In the genomic region with DNA sequence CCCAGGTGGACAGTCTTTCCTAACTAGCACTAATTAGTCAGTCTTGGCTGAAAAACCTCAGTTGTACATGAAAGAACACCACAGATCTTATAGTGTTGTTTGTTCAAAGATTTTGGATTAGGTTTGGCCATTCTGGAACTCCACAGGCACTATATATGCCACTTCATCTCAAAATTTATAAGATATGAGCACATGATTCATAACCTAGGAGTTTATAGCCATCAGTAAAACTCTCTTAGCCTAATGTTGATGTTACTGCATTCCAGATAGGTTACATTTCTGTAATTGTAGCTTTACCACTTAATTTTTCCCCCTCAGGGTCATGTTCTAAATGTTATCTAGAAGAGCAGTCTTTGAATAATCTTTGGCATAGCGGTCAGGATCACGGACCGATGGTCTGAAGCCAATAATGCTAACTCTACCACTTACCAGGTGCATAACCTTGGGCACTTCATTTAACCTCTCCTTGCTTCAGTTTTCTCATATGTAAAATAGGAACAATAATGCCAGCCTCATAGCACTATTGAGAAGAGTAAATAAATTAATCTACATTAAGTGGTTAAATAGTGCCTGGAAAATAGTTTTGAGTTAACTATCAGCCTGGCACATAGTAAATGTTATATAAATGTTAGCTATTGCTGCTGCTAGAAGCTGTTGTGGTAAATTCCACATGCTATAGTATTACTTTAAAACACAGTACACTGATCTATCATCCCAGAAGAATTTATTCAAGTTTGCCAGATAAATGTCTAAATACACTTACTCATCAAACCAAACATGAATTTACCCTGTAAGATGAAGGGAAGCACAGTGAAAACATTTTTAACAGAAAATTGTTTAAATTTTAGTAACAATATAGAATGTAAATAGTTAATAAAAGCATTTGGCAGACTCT, we compare ENCODE assay signal across 1 cellular context.
A peak's percentile ranks its signal among the peaks of the same experiment; 100 is the strongest.
TF ChIP-seq lines count a peak whose summit lies in the region.

No MANE protein-coding gene starts in this region.

TF ChIP-seq in SK-N-SH, 30 proteins besides CTCF, POLR2A, EP300 and RAD21 (continued from another document):
- TF ChIP-seq NRF1 (IDR thresholded peaks at IDR 0.05; ENCODE audit: low read depth, low read length) (no peak), SIN3A (IDR thresholded peaks at IDR 0.05; ENCODE audit: borderline replicate concordance, low read depth, low read length) (no peak), GATA2 (CRISPR knock-in tag; IDR thresholded peaks at IDR 0.05) (no peak), RXRA (IDR thresholded peaks at IDR 0.05; ENCODE audit: borderline replicate concordance, low read depth) (no peak), MEF2A (IDR thresholded peaks at IDR 0.05; ENCODE audit: borderline replicate concordance, low read depth) (no peak), RFX5 (IDR thresholded peaks at IDR 0.05; ENCODE audit: low read length) (no peak), JUND (IDR thresholded peaks at IDR 0.05) (peak; percentile 35; the same call in 1 of the 2 replicates)
- TF ChIP-seq, protein P1, sequence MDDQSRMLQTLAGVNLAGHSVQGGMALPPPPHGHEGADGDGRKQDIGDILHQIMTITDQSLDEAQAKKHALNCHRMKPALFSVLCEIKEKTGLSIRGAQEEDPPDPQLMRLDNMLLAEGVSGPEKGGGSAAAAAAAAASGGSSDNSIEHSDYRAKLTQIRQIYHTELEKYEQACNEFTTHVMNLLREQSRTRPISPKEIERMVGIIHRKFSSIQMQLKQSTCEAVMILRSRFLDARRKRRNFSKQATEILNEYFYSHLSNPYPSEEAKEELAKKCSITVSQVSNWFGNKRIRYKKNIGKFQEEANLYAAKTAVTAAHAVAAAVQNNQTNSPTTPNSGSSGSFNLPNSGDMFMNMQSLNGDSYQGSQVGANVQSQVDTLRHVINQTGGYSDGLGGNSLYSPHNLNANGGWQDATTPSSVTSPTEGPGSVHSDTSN (IDR thresholded peaks at IDR 0.05), result peak; percentile 39
- TF ChIP-seq, protein P2, sequence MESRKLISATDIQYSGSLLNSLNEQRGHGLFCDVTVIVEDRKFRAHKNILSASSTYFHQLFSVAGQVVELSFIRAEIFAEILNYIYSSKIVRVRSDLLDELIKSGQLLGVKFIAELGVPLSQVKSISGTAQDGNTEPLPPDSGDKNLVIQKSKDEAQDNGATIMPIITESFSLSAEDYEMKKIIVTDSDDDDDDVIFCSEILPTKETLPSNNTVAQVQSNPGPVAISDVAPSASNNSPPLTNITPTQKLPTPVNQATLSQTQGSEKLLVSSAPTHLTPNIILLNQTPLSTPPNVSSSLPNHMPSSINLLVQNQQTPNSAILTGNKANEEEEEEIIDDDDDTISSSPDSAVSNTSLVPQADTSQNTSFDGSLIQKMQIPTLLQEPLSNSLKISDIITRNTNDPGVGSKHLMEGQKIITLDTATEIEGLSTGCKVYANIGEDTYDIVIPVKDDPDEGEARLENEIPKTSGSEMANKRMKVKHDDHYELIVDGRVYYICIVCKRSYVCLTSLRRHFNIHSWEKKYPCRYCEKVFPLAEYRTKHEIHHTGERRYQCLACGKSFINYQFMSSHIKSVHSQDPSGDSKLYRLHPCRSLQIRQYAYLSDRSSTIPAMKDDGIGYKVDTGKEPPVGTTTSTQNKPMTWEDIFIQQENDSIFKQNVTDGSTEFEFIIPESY (IDR thresholded peaks at IDR 0.05; ENCODE audit: borderline replicate concordance, low read depth), result no peak
- TF ChIP-seq, protein P3, sequence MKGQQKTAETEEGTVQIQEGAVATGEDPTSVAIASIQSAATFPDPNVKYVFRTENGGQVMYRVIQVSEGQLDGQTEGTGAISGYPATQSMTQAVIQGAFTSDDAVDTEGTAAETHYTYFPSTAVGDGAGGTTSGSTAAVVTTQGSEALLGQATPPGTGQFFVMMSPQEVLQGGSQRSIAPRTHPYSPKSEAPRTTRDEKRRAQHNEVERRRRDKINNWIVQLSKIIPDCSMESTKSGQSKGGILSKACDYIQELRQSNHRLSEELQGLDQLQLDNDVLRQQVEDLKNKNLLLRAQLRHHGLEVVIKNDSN (IDR thresholded peaks at IDR 0.05; ENCODE audit: borderline replicate concordance, low read depth), result no peak
- TF ChIP-seq, protein P4, sequence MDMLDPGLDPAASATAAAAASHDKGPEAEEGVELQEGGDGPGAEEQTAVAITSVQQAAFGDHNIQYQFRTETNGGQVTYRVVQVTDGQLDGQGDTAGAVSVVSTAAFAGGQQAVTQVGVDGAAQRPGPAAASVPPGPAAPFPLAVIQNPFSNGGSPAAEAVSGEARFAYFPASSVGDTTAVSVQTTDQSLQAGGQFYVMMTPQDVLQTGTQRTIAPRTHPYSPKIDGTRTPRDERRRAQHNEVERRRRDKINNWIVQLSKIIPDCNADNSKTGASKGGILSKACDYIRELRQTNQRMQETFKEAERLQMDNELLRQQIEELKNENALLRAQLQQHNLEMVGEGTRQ (IDR thresholded peaks at IDR 0.05; ENCODE audit: borderline replicate concordance, low read depth, low read length), result no peak
